17 cellular contexts compared by ENCODE assay signal in the genomic region with DNA sequence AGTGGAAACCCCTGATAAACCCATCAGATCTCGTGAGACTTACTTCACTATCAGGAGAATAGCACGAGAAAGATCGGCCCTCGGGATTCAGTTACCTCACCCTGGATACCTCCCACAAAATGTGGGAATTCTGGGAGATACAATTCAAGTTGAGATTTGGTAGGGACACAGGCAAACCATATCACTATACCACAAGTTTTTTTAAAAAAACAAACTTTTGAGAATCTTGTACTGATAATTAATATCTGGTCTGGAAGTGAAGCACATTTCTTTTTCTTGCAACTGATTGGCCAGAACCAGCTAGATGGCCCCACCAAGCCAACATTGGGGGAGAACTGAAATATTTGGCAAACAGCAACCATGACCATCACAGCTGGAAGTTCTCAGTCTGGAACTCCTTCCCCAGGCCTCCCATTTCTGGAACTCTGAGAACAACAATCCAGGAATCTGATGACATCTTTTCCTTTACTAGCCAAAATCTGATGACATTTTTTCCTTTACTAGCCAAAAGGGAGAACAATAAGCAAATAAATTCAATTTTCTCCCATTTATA. TPM values are rescaled to one million over a fixed set of nuclear protein-coding genes. Genes with fewer than 3 reads are reported as not detected.
DNase-seq lines count a peak whose midpoint lies in the region; ATAC-seq and TF ChIP-seq lines count a peak whose summit lies in the region.
"Had no signal": no experiment of that assay in that cellular context is flagged by ENCODE, and none has a peak within 500 bp of the region (broad histone marks: within the 10 kb centered on the region; RNA-seq: fewer than 3 reads in every experiment).

No MANE protein-coding gene starts in this region.

- H3K9me3 Mint-ChIP-seq in type B pancreatic cell, result no peaks in the 10 kb centered on the region
- H3K9me3 Mint-ChIP-seq: IgD-negative memory B cell had no signal

- in situ Hi-C loops in ACHN (cut with HindIII; ENCODE audit: low pct_ligation_motif_present, low pct_unique_long_range_greater_than_20kb, low sequenced_read_pairs), result no loop called here

- no peaks in the 10 kb centered on the region for H3K4me1 Mint-ChIP-seq in type B pancreatic cell (ENCODE audit: unreplicated experiment)
- H3K4me1 Mint-ChIP-seq: IgD-negative memory B cell had no signal

- WGBS in body of pancreas, 2 donors, result 67 to 75% methylated on average over 4 of the region's 4 CpGs
- 40 to 64% methylated on average over 1 to 4 of the region's 4 CpGs for WGBS in gastroesophageal sphincter (ENCODE audit: low coverage in 1 of 2), 2 donors

- H3K27me3 Mint-ChIP-seq in type B pancreatic cell, result peaks cover 2% of the 10 kb centered on the region
- H3K27me3 Mint-ChIP-seq: IgD-negative memory B cell had no signal

- H3K27me3 ChIP-seq in body of pancreas (no peaks in the 10 kb centered on the region), gastroesophageal sphincter (no peaks in the 10 kb centered on the region)
- H3K27me3 ChIP-seq: SJSA1 had no signal

- H3K27ac ChIP-seq in body of pancreas, result no peak overlapping the region
- no peak overlapping the region for H3K27ac ChIP-seq in gastroesophageal sphincter
- H3K27ac ChIP-seq: SJSA1 had no signal

- no peaks in the 10 kb centered on the region for H3K9me3 ChIP-seq in body of pancreas
- H3K9me3 ChIP-seq in gastroesophageal sphincter, result no peaks in the 10 kb centered on the region
- H3K9me3 ChIP-seq: SJSA1 had no signal

- H3K36me3 ChIP-seq in body of pancreas (replicated peaks in 1 of 2; ENCODE audit: insufficient read depth in 1 of 2, low read depth in 2 of 2) (no peaks in the 10 kb centered on the region), gastroesophageal sphincter (no peaks in the 10 kb centered on the region)
- H3K36me3 ChIP-seq: SJSA1 had no signal

- ATAC-seq in body of pancreas (peak; percentile 38), gastroesophageal sphincter (peak; percentile 85), sciatic nerve (peak; percentile 65)

- H3K4me3 ChIP-seq in body of pancreas, result no peak overlapping the region
- no peak overlapping the region for H3K4me3 ChIP-seq in gastroesophageal sphincter
- H3K4me3 ChIP-seq: SJSA1 had no signal

- DNase-seq in GM03348 (ENCODE audit: low spot score) (peak; percentile 13), body of pancreas (peak in 1 of 4 donors; percentile 11), sciatic nerve (ENCODE audit: low spot score) (no peak), NCI-H2081 (lab: John Stamatoyannopoulos, UW) (no peak), midbrain (lab: John Stamatoyannopoulos, UW) (no peak), ACHN (no peak), type B pancreatic cell (ENCODE audit: extremely low spot score, unreplicated experiment) (no peak)
- DNase-seq: DMS79, HCEC 1CT, NCI-H1092 treated with DMSO at 0.1 percent for 48 hours, NCI-H2107, NCI-H226, NCI-H526 had no signal

- H3K27ac Mint-ChIP-seq in type B pancreatic cell, result no peak overlapping the region
- H3K27ac Mint-ChIP-seq: IgD-negative memory B cell had no signal

- H3K4me1 ChIP-seq in body of pancreas (no peaks in the 10 kb centered on the region), gastroesophageal sphincter (no peaks in the 10 kb centered on the region)

- H3K4me3 Mint-ChIP-seq in type B pancreatic cell, result no peak overlapping the region
- H3K4me3 Mint-ChIP-seq: CD14-positive monocyte, IgD-negative memory B cell had no signal

- TF ChIP-seq POLR2A in body of pancreas (IDR thresholded peaks at IDR 0.05) (no peak), gastroesophageal sphincter (IDR thresholded peaks at IDR 0.05) (no peak)

- no peaks in the 10 kb centered on the region for H3K36me3 Mint-ChIP-seq in type B pancreatic cell

- intact Hi-C loops in body of pancreas (cut with DNase I), result no loop called here
- intact Hi-C loops in sciatic nerve (cut with DNase I), result no loop called here

- TF ChIP-seq CTCF in body of pancreas (IDR thresholded peaks at IDR 0.05) (no peak), gastroesophageal sphincter (IDR thresholded peaks at IDR 0.05) (no peak), type B pancreatic cell (conservative IDR thresholded peaks at IDR 0.05) (no peak)

- TF ChIP-seq EP300 in gastroesophageal sphincter (IDR thresholded peaks at IDR 0.05), result no peak

RNA-seq across cellular contexts. Expression of a gene that starts 51.8 kb away (rescaled TPM):
- total RNA-seq in body of pancreas (1 to 10 TPM; 6.0 to 9.6 TPM), gastroesophageal sphincter (10 to 100 TPM in 1 of 4 donors, 1 to 10 TPM in 3; 6.2 to 21.6 (median 9.3) TPM), sciatic nerve (4.0 TPM), type B pancreatic cell (ENCODE audit: low replicate concordance) (18.4 and 64.0 TPM in 2 replicates)
